Comparison of ENCODE assay signal across 1 cellular context in the genomic region with DNA sequence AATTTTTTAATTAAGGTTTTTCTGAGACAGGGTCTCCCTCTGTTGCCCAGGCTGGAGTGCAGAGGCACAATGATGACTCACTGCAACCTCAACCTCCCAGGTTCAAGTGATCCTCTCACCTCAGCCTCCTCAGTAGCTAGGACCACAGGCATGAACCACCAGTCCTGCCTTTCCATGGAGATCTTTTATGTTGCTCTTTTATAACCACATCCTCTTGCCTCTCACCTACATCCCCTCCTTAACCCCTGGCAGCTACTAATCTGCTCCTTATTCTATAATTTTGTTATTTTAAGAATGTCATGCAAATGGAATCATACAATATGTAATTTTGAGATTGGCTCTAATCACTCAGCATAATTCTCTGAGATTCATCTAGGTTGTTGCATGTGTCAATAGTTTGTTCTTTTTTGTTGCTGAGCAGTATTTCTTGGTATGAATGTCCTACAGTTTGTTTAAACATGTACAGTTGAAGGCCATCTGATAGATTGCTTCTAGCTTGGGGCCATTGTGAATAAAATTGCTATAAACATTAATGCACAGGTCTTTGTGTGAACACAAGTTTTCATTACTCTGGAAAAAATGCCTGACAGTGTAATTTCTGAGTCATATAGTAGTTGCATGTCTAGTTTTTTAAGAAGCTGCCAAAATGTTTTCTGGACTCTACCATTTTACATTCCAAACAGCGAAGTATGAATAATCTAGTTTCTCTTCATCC.
TF ChIP-seq lines count a peak whose summit lies in the region.

No MANE protein-coding gene starts in this region.

TF ChIP-seq in GM23338, 12 proteins besides CTCF, POLR2A, EP300 and RAD21 (continued from another document):
- no peak for TF ChIP-seq ZNF462 (CRISPR knock-in tag; IDR thresholded peaks at IDR 0.05)
- no peak for TF ChIP-seq CREB1 (CRISPR knock-in tag; IDR thresholded peaks at IDR 0.05; ENCODE audit: low read depth)
- TF ChIP-seq EZH2phosphoT487 (IDR thresholded peaks at IDR 0.05; ENCODE audit: unreplicated experiment), result no peak
- TF ChIP-seq, protein P1, sequence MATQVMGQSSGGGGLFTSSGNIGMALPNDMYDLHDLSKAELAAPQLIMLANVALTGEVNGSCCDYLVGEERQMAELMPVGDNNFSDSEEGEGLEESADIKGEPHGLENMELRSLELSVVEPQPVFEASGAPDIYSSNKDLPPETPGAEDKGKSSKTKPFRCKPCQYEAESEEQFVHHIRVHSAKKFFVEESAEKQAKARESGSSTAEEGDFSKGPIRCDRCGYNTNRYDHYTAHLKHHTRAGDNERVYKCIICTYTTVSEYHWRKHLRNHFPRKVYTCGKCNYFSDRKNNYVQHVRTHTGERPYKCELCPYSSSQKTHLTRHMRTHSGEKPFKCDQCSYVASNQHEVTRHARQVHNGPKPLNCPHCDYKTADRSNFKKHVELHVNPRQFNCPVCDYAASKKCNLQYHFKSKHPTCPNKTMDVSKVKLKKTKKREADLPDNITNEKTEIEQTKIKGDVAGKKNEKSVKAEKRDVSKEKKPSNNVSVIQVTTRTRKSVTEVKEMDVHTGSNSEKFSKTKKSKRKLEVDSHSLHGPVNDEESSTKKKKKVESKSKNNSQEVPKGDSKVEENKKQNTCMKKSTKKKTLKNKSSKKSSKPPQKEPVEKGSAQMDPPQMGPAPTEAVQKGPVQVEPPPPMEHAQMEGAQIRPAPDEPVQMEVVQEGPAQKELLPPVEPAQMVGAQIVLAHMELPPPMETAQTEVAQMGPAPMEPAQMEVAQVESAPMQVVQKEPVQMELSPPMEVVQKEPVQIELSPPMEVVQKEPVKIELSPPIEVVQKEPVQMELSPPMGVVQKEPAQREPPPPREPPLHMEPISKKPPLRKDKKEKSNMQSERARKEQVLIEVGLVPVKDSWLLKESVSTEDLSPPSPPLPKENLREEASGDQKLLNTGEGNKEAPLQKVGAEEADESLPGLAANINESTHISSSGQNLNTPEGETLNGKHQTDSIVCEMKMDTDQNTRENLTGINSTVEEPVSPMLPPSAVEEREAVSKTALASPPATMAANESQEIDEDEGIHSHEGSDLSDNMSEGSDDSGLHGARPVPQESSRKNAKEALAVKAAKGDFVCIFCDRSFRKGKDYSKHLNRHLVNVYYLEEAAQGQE (IDR thresholded peaks at IDR 0.05; ENCODE audit: unreplicated experiment), result no peak
- TF ChIP-seq ZNF331 (CRISPR knock-in tag; IDR thresholded peaks at IDR 0.05; ENCODE audit: low read depth), result no peak
